Comparison of ENCODE assay signal across 8 cellular contexts in genomic region chr6:144582939-144583613, GRCh38.
A peak's percentile ranks its signal among the peaks of the same experiment; 100 is the strongest.
DNase-seq lines count a peak whose midpoint lies in the region; ATAC-seq and TF ChIP-seq lines count a peak whose summit lies in the region.

No MANE protein-coding gene starts in this region.

- TF ChIP-seq CTCF in breast epithelium (IDR thresholded peaks at IDR 0.05) (no peak), MCF 10A (IDR thresholded peaks at IDR 0.05; ENCODE audit: unreplicated experiment) (no peak), psoas muscle (IDR thresholded peaks at IDR 0.05) (no peak), lower leg skin (IDR thresholded peaks at IDR 0.05) (no peak)

- H3K4me3 ChIP-seq in breast epithelium (peak overlapping the region in 2 of 3 donors; percentile 23 to 32), psoas muscle (peak overlapping the region; percentile 36), lower leg skin (ENCODE audit: low read depth, poor library complexity, severe bottlenecking) (no peak overlapping the region)

- H3K27ac Mint-ChIP-seq in MCF 10A (ENCODE audit: low read depth, unreplicated experiment) = no peak overlapping the region

- no peaks in the 10 kb centered on the region for H3K4me1 ChIP-seq in breast epithelium
- H3K4me1 ChIP-seq in psoas muscle = peaks cover 14% of the 10 kb centered on the region

- ATAC-seq in HG02973 (IDR thresholded peaks at IDR 0.05; ENCODE audit: unreplicated experiment) = peak; percentile 95
- ATAC-seq in Right ventricle myocardium superior (ENCODE audit: poor library complexity) = peak; percentile 81
- peak; percentile 49 to 74 (median 62) for ATAC-seq in psoas muscle

- peak in 1 of 2 donors; percentile 32 for DNase-seq in breast epithelium (ENCODE audit: low spot score in 2 of 2)
- DNase-seq in MCF 10A (ENCODE audit: unreplicated experiment) = no peak
- peak; percentile 93 for DNase-seq in NCI-H69 (lab: John Stamatoyannopoulos, UW)
- peak; percentile 6 for DNase-seq in activated T-helper 9 cell treated with anti-CD3 and anti-CD28 coated beads, Interleukin-2, amount 50 U/mL, for 16 hours (ENCODE audit: low read depth)
- peak; percentile 71 for DNase-seq in Right ventricle myocardium superior
- peak; percentile 26 to 57 for DNase-seq in psoas muscle
- DNase-seq in lower leg skin (ENCODE audit: low spot score in 2 of 2) = no peak

- H3K9me3 ChIP-seq in breast epithelium (no peaks in the 10 kb centered on the region), psoas muscle (no peaks in the 10 kb centered on the region)

- H3K27me3 ChIP-seq in breast epithelium (no peaks in the 10 kb centered on the region), psoas muscle (ENCODE audit: insufficient read depth in 3 of 3, low read length in 2 of 3) (no peaks in the 10 kb centered on the region)

- WGBS in psoas muscle, 3 donors = 10 to 16% (median 10%) methylated on average over 16 of the region's 16 CpGs
- 35 to 47% methylated on average over 16 of the region's 16 CpGs for whole genome bisulfite sequencing in lower leg skin, 2 donors

- H3K4me1 Mint-ChIP-seq in MCF 10A (ENCODE audit: insufficient read depth, unreplicated experiment) = no peaks in the 10 kb centered on the region

- no peak for TF ChIP-seq POLR2A in breast epithelium (IDR thresholded peaks at IDR 0.05)
- TF ChIP-seq POLR2A in lower leg skin (IDR thresholded peaks at IDR 0.05) = no peak

- CTCF ChIA-PET in MCF 10A (lab: Yijun Ruan, JAX) = interaction anchor here (0.6 to 5.1 kb wide), 5 partner anchors 16 to 1051 kb away, joined by 3 to 30 read pairs (median 3); no protein-coding TSS in a partner anchor

- BruUV-seq in MCF 10A (replicated peaks; lab: Mats Ljungman, UMichigan) = no TSS peak

- H3K4me3 Mint-ChIP-seq in MCF 10A (ENCODE audit: unreplicated experiment) = no peak overlapping the region

- H3K9me3 Mint-ChIP-seq in MCF 10A (ENCODE audit: unreplicated experiment) = no peaks in the 10 kb centered on the region

- H3K27ac ChIP-seq in breast epithelium = peak overlapping the region in 1 of 2 donors; percentile 23
- H3K27ac ChIP-seq in psoas muscle = no peak overlapping the region

- H3K36me3 ChIP-seq in breast epithelium (no peaks in the 10 kb centered on the region), psoas muscle (ENCODE audit: insufficient read depth in 1 of 2, low read depth in 1 of 2) (peaks cover 0 to 5% of the 10 kb centered on the region in 2 donors)

- peaks cover 16% of the 10 kb centered on the region for H3K36me3 Mint-ChIP-seq in MCF 10A (ENCODE audit: insufficient read depth, unreplicated experiment)

- no peaks in the 10 kb centered on the region for H3K27me3 Mint-ChIP-seq in MCF 10A (ENCODE audit: insufficient read depth, unreplicated experiment)

- intact Hi-C loops in breast epithelium (cut with DNase I; ENCODE audit: low total_unique reads) (no loop called here), MCF 10A (cut with micrococcal nuclease) (loop anchor here (10.0 kb wide), 1 partner anchor 212 kb away; no protein-coding TSS in a partner anchor), Right ventricle myocardium superior (cut with DNase I) (loop anchor here (10.0 kb wide), 4 partner anchors 252 to 1042 kb away; no protein-coding TSS in a partner anchor), psoas muscle (cut with DNase I) (loop anchor here (5.0 to 10.0 kb wide), 5 partner anchors 184 to 1052 kb away; no protein-coding TSS in a partner anchor), lower leg skin (cut with DNase I; ENCODE audit: low total_unique reads) (no loop called here)

- POLR2A ChIA-PET in MCF 10A (lab: Yijun Ruan, JAX) = interaction anchor here (0.6 kb wide), 1 partner anchor 206 kb away, joined by 3 read pairs; no protein-coding TSS in a partner anchor

Comparison
In these comparisons a context has a peak if more than half of its experiments do, and no peak if none do; other contexts are left out.
1. intact Hi-C loops: an anchor here in MCF 10A (10.0 kb wide), Right ventricle myocardium superior (10.0 kb wide) and psoas muscle (5.0 to 10.0 kb wide); none called in breast epithelium and lower leg skin.
2. DNase-seq: peak in NCI-H69 (single experiment), activated T-helper 9 cell treated with anti-CD3 and anti-CD28 coated beads, Interleukin-2, amount 50 U/mL, for 16 hours (single experiment), Right ventricle myocardium superior (single experiment) and psoas muscle (2 of 2); none in MCF 10A (single experiment) and lower leg skin (0 of 2).
3. Peak in every context shown above with its lines, with median percentiles within 50 percentile points of each other: ATAC-seq.